30 cellular contexts compared by ENCODE assay signal in genomic region chr1:2828586-2829250, GRCh38. TPM values are rescaled to one million over a fixed set of nuclear protein-coding genes. Genes with fewer than 3 reads are reported as not detected.
DNase-seq lines count a peak whose midpoint lies in the region; ATAC-seq, FAIRE-seq and TF ChIP-seq lines count a peak whose summit lies in the region.
"Had no signal": no experiment of that assay in that cellular context is flagged by ENCODE, and none has a peak within 500 bp of the region (broad histone marks: within the 10 kb centered on the region; RNA-seq: fewer than 3 reads in every experiment).

No MANE protein-coding gene starts in this region.

- H3K14ac ChIP-seq in neuronal stem cell (ENCODE audit: low read length), result no peak overlapping the region

- H3K79me1 ChIP-seq in neuronal stem cell (ENCODE audit: low read depth, low read length), result no peaks in the 10 kb centered on the region

- H3K27me3 ChIP-seq in RWPE2 (ENCODE audit: insufficient read depth, poor library complexity, severe bottlenecking) (no peaks in the 10 kb centered on the region), neuronal stem cell (ENCODE audit: control insufficient read depth in 3 of 3, insufficient read depth in 3 of 3, low read depth in 1 of 3, low read length in 3 of 3) (peaks cover 0 to 42% (median 0%) of the 10 kb centered on the region in 3 experiments)
- H3K27me3 ChIP-seq: BE2C had no signal

- H3K27ac ChIP-seq in RWPE2 (ENCODE audit: poor library complexity, severe bottlenecking) (no peak overlapping the region), kidney (ENCODE audit: low read depth in 2 of 2, low read length in 2 of 2) (no peak overlapping the region), neuronal stem cell (replicated peaks; ENCODE audit: low read length) (no peak overlapping the region)
- H3K27ac ChIP-seq: BLaER1 had no signal

- ATAC-seq in RWPE2 (ENCODE audit: low read depth) (no peak), GM18909 (IDR thresholded peaks at IDR 0.05; ENCODE audit: poor library complexity, unreplicated experiment) (no peak)
- ATAC-seq: GM12878 had no signal

- H3K4me1 Mint-ChIP-seq in chondrocyte (ENCODE audit: low read depth) (no peaks in the 10 kb centered on the region), progenitor cell of endocrine pancreas (ENCODE audit: low read depth) (no peaks in the 10 kb centered on the region)
- H3K4me1 Mint-ChIP-seq: CD14-positive monocyte; CD4-positive, alpha-beta memory T cell; CD4-positive, CD25-positive, alpha-beta regulatory T cell; CD8-positive, alpha-beta memory T cell had no signal

- FAIRE-seq in kidney (lab: Jason Lieb, UNC), result no peak
- FAIRE-seq: A204.1, GM12878, GM12892, GM18507 had no signal

- no peak overlapping the region for H2BK120ac ChIP-seq in neuronal stem cell (ENCODE audit: low read depth, low read length)

- H3K4me2 ChIP-seq in neuronal stem cell (ENCODE audit: insufficient read depth, low read length, poor library complexity, severe bottlenecking), result no peak overlapping the region
- H3K4me2 ChIP-seq: BLaER1 had no signal

- peak overlapping the region; percentile 22 for H2BK12ac ChIP-seq in neuronal stem cell (ENCODE audit: low read length)

- H3K23ac ChIP-seq in neuronal stem cell (ENCODE audit: low read depth, low read length, poor library complexity), result no peak overlapping the region

- H2BK15ac ChIP-seq in neuronal stem cell (ENCODE audit: low read length), result peak overlapping the region; percentile 17

- no peak overlapping the region for H3K4ac ChIP-seq in neuronal stem cell (ENCODE audit: low read length)

- no peak overlapping the region for H3K27ac Mint-ChIP-seq in chondrocyte (ENCODE audit: unreplicated experiment)
- H3K27ac Mint-ChIP-seq in progenitor cell of endocrine pancreas, result no peak overlapping the region
- H3K27ac Mint-ChIP-seq: CD14-positive monocyte; CD4-positive, CD25-positive, alpha-beta regulatory T cell; CD8-positive, alpha-beta memory T cell had no signal

- H3K9me3 ChIP-seq in RWPE2 (ENCODE audit: severe bottlenecking) (peaks cover 5% of the 10 kb centered on the region), kidney (ENCODE audit: control insufficient read depth in 1 of 2, low read length in 2 of 2) (peaks cover 2 to 5% of the 10 kb centered on the region in 2 donors), neuronal stem cell (replicated peaks in 1 of 2; ENCODE audit: control insufficient read depth in 2 of 2, insufficient read depth in 1 of 2, low read depth in 1 of 2, low read length in 2 of 2) (peaks cover 0 to 30% of the 10 kb centered on the region in 2 donors)
- H3K9me3 ChIP-seq: BE2C had no signal

- H2AFZ ChIP-seq in neuronal stem cell (ENCODE audit: low read length), result no peak overlapping the region

- H2BK5ac ChIP-seq in neuronal stem cell (ENCODE audit: low read length), result no peak overlapping the region

- no peak overlapping the region for H4K91ac ChIP-seq in neuronal stem cell (ENCODE audit: low read depth, low read length, poor library complexity)

- H3K36me3 ChIP-seq in RWPE2 (ENCODE audit: low read depth) (no peaks in the 10 kb centered on the region), kidney (ENCODE audit: control insufficient read depth in 1 of 2, insufficient read depth in 2 of 2, low read length in 2 of 2) (no peaks in the 10 kb centered on the region), neuronal stem cell (replicated peaks in 1 of 2; ENCODE audit: control insufficient read depth in 2 of 2, insufficient read depth in 2 of 2, low read length in 2 of 2) (no peaks in the 10 kb centered on the region)
- H3K36me3 ChIP-seq: BE2C, BLaER1 had no signal

- H3K4me3 Mint-ChIP-seq in chondrocyte (ENCODE audit: unreplicated experiment), result no peak overlapping the region
- no peak overlapping the region for H3K4me3 Mint-ChIP-seq in progenitor cell of endocrine pancreas (ENCODE audit: low read depth)
- H3K4me3 Mint-ChIP-seq: CD14-positive monocyte; CD4-positive, alpha-beta memory T cell; CD4-positive, CD25-positive, alpha-beta regulatory T cell; CD8-positive, alpha-beta memory T cell had no signal

- no peak overlapping the region for H3K4me3 ChIP-seq in RWPE2 (ENCODE audit: severe bottlenecking)
- H3K4me3 ChIP-seq in kidney (ENCODE audit: low read length in 2 of 2), result no peak overlapping the region
- H3K4me3 ChIP-seq in neuronal stem cell (ENCODE audit: low read length in 2 of 2), result no peak overlapping the region
- H3K4me3 ChIP-seq: BLaER1, GM12878 had no signal

- DNase-seq in RWPE2 (ENCODE audit: low spot score) (peak; percentile 44), chondrocyte (ENCODE audit: low spot score) (peak; percentile 75), kidney (peak; percentile 41), neuronal stem cell (ENCODE audit: low spot score) (no peak), progenitor cell of endocrine pancreas (ENCODE audit: low spot score, unreplicated experiment) (no peak), hypothalamus (lab: John Stamatoyannopoulos, UW) (no peak), hepatic stellate cell (ENCODE audit: low spot score) (no peak)
- DNase-seq: 8988T; ACHN; BE2C; C1 segment of cervical spinal cord; CD4-positive, alpha-beta memory T cell; CD4-positive, CD25-positive, alpha-beta regulatory T cell; CD8-positive, alpha-beta memory T cell; COR-L47; DMS 273 treated with DMSO at 0.1 percent for 48 hours; DMS153; DMS53; DMS79; DND-41; EL; GDM1 had no signal

- H4K8ac ChIP-seq in neuronal stem cell (ENCODE audit: low read depth, low read length), result no peak overlapping the region

- no peaks in the 10 kb centered on the region for H3K4me1 ChIP-seq in RWPE2 (ENCODE audit: insufficient read depth, poor library complexity, severe bottlenecking)
- no peaks in the 10 kb centered on the region for H3K4me1 ChIP-seq in kidney (ENCODE audit: control insufficient read depth in 1 of 2, insufficient read depth in 1 of 2, low read depth in 1 of 2, low read length in 2 of 2)
- H3K4me1 ChIP-seq in neuronal stem cell (ENCODE audit: control insufficient read depth in 2 of 2, insufficient read depth in 1 of 2, low read depth in 1 of 2, low read length in 2 of 2), result no peaks in the 10 kb centered on the region
- H3K4me1 ChIP-seq: BE2C had no signal

- TF ChIP-seq CTCF in RWPE2 (IDR thresholded peaks at IDR 0.05; ENCODE audit: poor library complexity, severe bottlenecking) (no peak), chondrocyte (IDR thresholded peaks at IDR 0.05) (no peak), kidney (IDR thresholded peaks at IDR 0.05; ENCODE audit: borderline replicate concordance, extremely low read depth, insufficient read depth) (no peak), progenitor cell of endocrine pancreas (IDR thresholded peaks at IDR 0.05; ENCODE audit: unreplicated experiment) (no peak)

- no peak overlapping the region for H2AK5ac ChIP-seq in neuronal stem cell (ENCODE audit: low read depth, low read length)

- H3K9me3 Mint-ChIP-seq in chondrocyte (ENCODE audit: low read depth), result peaks cover 23% of the 10 kb centered on the region
- peaks cover 16% of the 10 kb centered on the region for H3K9me3 Mint-ChIP-seq in progenitor cell of endocrine pancreas (ENCODE audit: low read depth)

- H3K27me3 Mint-ChIP-seq in chondrocyte (ENCODE audit: low read depth), result no peaks in the 10 kb centered on the region
- H3K27me3 Mint-ChIP-seq in progenitor cell of endocrine pancreas, result no peaks in the 10 kb centered on the region
- H3K27me3 Mint-ChIP-seq: CD4-positive, CD25-positive, alpha-beta regulatory T cell had no signal

- H3K36me3 Mint-ChIP-seq in chondrocyte (ENCODE audit: low read depth) (no peaks in the 10 kb centered on the region), progenitor cell of endocrine pancreas (ENCODE audit: insufficient read depth) (peaks cover 4% of the 10 kb centered on the region)
- H3K36me3 Mint-ChIP-seq: CD14-positive monocyte; CD4-positive, alpha-beta memory T cell; CD4-positive, CD25-positive, alpha-beta regulatory T cell; CD8-positive, alpha-beta memory T cell had no signal

- intact Hi-C loops in kidney (cut with DNase I), result no loop called here

- WGBS in neuronal stem cell (ENCODE audit: extremely low coverage in 2 of 2, insufficient read length in 2 of 2, insufficient replicate concordance in 1 of 2), 2 donors, result no CpG with 5 or more reads among the region's 18 CpGs

- H3K9ac ChIP-seq in kidney (ENCODE audit: low read length in 2 of 2) (no peak overlapping the region), neuronal stem cell (ENCODE audit: low read depth, low read length, poor library complexity) (no peak overlapping the region)
- H3K9ac ChIP-seq: BLaER1 had no signal

- H3K18ac ChIP-seq in neuronal stem cell (ENCODE audit: low read length), result no peak overlapping the region

RNA-seq across cellular contexts. Expression of gene TTC34, which starts 27.2 kb away (rescaled TPM):
- total RNA-seq in chondrocyte, result 0.60 to 1.8 TPM (median 0.67 TPM) in 3 replicates
- total RNA-seq in kidney, result 2.4 TPM
- polyA plus RNA-seq in kidney (ENCODE audit: insufficient read depth, low read depth, low replicate concordance), result 0.15 TPM
- 0.39 TPM for polyA plus RNA-seq in neuronal stem cell (2013, experiment 1 of 2)
- 0.35 TPM for polyA plus RNA-seq in neuronal stem cell (2013, experiment 2 of 2)
- total RNA-seq in progenitor cell of endocrine pancreas, result 2.8 and 3.1 TPM in 2 replicates
- total RNA-seq: Daoy had no signal

Comparison
In these comparisons a context has a peak if more than half of its experiments do, and no peak if none do; other contexts are left out.
1. DNase-seq: peak in RWPE2 (single experiment), chondrocyte (single experiment) and kidney (single experiment); none in neuronal stem cell (single experiment), progenitor cell of endocrine pancreas (single experiment), hypothalamus (0 of 51) and hepatic stellate cell (single experiment).